Comparison of ENCODE assay signal across 17 cellular contexts in genomic region chr10:132940791-132941465, GRCh38. TPM values are rescaled to one million over a fixed set of nuclear protein-coding genes. Genes with fewer than 3 reads are reported as not detected.
DNase-seq lines count a peak whose midpoint lies in the region; ATAC-seq and TF ChIP-seq lines count a peak whose summit lies in the region.
"Had no signal": no experiment of that assay in that cellular context is flagged by ENCODE, and none has a peak within 500 bp of the region (broad histone marks: within the 10 kb centered on the region; RNA-seq: fewer than 3 reads in every experiment).

No MANE protein-coding gene starts in this region.

- ATAC-seq in GM19463 (IDR thresholded peaks at IDR 0.05; ENCODE audit: unreplicated experiment) (peak; percentile 14), HG03025 (IDR thresholded peaks at IDR 0.05; ENCODE audit: low FRiP score, unreplicated experiment) (no peak), GM19324 (IDR thresholded peaks at IDR 0.05; ENCODE audit: low FRiP score, unreplicated experiment) (no peak)
- ATAC-seq in activated T-helper 17 cell treated with anti-CD3 and anti-CD28 coated beads, Interleukin-2, amount 50 U/mL, for 72 hours (replicated peaks), result peak; percentile 58

- H3K9me3 ChIP-seq in BLaER1 treated with 17β-estradiol and CSF1 and Interleukin-3, amounts not matched to agents 10 nM and 100 nM (replicated peaks in 1 of 11), result no peaks in the 10 kb centered on the region
- H3K9me3 ChIP-seq: uterus had no signal

- no peak overlapping the region for H3K27ac ChIP-seq in BLaER1 treated with 17β-estradiol and CSF1 and Interleukin-3, amounts not matched to agents 10 nM and 100 nM
- H3K27ac ChIP-seq: HL-60, RWPE1, uterus had no signal

- TF ChIP-seq CTCF in neural crest cell (conservative IDR thresholded peaks at IDR 0.05), result no peak
- TF ChIP-seq CTCF in lower leg skin (IDR thresholded peaks at IDR 0.05), result no peak

- H3K4me3 ChIP-seq in BLaER1 treated with 17β-estradiol and CSF1 and Interleukin-3, amounts not matched to agents 10 nM and 100 nM, result no peak overlapping the region; a peak in 1 of 20 replicates
- no peak overlapping the region for H3K4me3 ChIP-seq in lower leg skin (ENCODE audit: low read depth, poor library complexity, severe bottlenecking)
- H3K4me3 ChIP-seq: uterus had no signal

- TF ChIP-seq POLR2A in lower leg skin (IDR thresholded peaks at IDR 0.05), result no peak

- 88 to 89% methylated on average over 27 to 28 of the region's 28 CpGs for WGBS in lower leg skin, 2 donors

- H3K36me3 ChIP-seq in BLaER1 treated with 17β-estradiol and CSF1 and Interleukin-3, amounts not matched to agents 10 nM and 100 nM, result no peaks in the 10 kb centered on the region
- H3K36me3 ChIP-seq: uterus had no signal

- H3K4me1 ChIP-seq in BLaER1 treated with 17β-estradiol and CSF1 and Interleukin-3, amounts not matched to agents 10 nM and 100 nM, result peaks cover 15 to 55% (median 47%) of the 10 kb centered on the region in 10 experiments
- H3K4me1 ChIP-seq: uterus had no signal

- H3K27me3 Mint-ChIP-seq in activated T-helper 17 cell treated with anti-CD3 and anti-CD28 coated beads, Interleukin-2, amount 50 U/mL, for 72 hours, result peaks cover 42% of the 10 kb centered on the region
- H3K27me3 Mint-ChIP-seq in neural crest cell (ENCODE audit: low read depth), result peaks cover 27% of the 10 kb centered on the region

- DNase-seq in neural crest cell (ENCODE audit: low read depth, low spot score), result no peak
- no peak for DNase-seq in lower leg skin (ENCODE audit: low spot score in 2 of 2)
- DNase-seq in NCI-H510A treated with DMSO at 0.1 percent for 48 hours (lab: John Stamatoyannopoulos, UW), result no peak
- DNase-seq: COR-L47, cortex of kidney, NCI-H2029, NCI-H446, uterus had no signal

- H3K9me3 Mint-ChIP-seq in activated T-helper 17 cell treated with anti-CD3 and anti-CD28 coated beads, Interleukin-2, amount 50 U/mL, for 72 hours, result no peaks in the 10 kb centered on the region
- no peaks in the 10 kb centered on the region for H3K9me3 Mint-ChIP-seq in neural crest cell
- H3K9me3 Mint-ChIP-seq: activated CD4-positive, alpha-beta T cell treated with anti-CD3 and anti-CD28 coated beads, Interleukin-2, amount 10 ng/mL, durations not matched to agents 24 days and 14 days had no signal

- H3K4me3 Mint-ChIP-seq in activated T-helper 17 cell treated with anti-CD3 and anti-CD28 coated beads, Interleukin-2, amount 50 U/mL, for 72 hours, result peak overlapping the region; percentile 26
- peak overlapping the region; percentile 79 for H3K4me3 Mint-ChIP-seq in neural crest cell
- H3K4me3 Mint-ChIP-seq: activated CD4-positive, alpha-beta T cell treated with anti-CD3 and anti-CD28 coated beads, Interleukin-2, amount 10 ng/mL, durations not matched to agents 24 days and 14 days had no signal

- peak overlapping the region; percentile 64 to 88 (median 78) for H3K4me2 ChIP-seq in BLaER1 treated with 17β-estradiol and CSF1 and Interleukin-3, amounts not matched to agents 10 nM and 100 nM

- H3K27me3 ChIP-seq in BLaER1 treated with 17β-estradiol and CSF1 and Interleukin-3, amounts not matched to agents 10 nM and 100 nM, result peaks cover 29 to 70% (median 64%) of the 10 kb centered on the region in 11 experiments
- H3K27me3 ChIP-seq: uterus had no signal

- H3K4me1 Mint-ChIP-seq in activated T-helper 17 cell treated with anti-CD3 and anti-CD28 coated beads, Interleukin-2, amount 50 U/mL, for 72 hours, result peaks cover 5% of the 10 kb centered on the region
- H3K4me1 Mint-ChIP-seq in neural crest cell, result peaks cover 5% of the 10 kb centered on the region

- no peaks in the 10 kb centered on the region for H3K36me3 Mint-ChIP-seq in activated T-helper 17 cell treated with anti-CD3 and anti-CD28 coated beads, Interleukin-2, amount 50 U/mL, for 72 hours (ENCODE audit: low read depth)
- no peaks in the 10 kb centered on the region for H3K36me3 Mint-ChIP-seq in neural crest cell (ENCODE audit: low read depth)

- H3K27ac Mint-ChIP-seq in activated T-helper 17 cell treated with anti-CD3 and anti-CD28 coated beads, Interleukin-2, amount 50 U/mL, for 72 hours, result no peak overlapping the region
- no peak overlapping the region for H3K27ac Mint-ChIP-seq in neural crest cell (ENCODE audit: unreplicated experiment)
- H3K27ac Mint-ChIP-seq: activated CD4-positive, alpha-beta T cell treated with anti-CD3 and anti-CD28 coated beads, Interleukin-2, amount 10 ng/mL, durations not matched to agents 24 days and 14 days had no signal

- peaks cover 0 to 40% (median 7%) of the 10 kb centered on the region in 11 experiments; a peak in 11 of 22 replicates for H4K20me1 ChIP-seq in BLaER1 treated with 17β-estradiol and CSF1 and Interleukin-3, amounts not matched to agents 10 nM and 100 nM

- peak overlapping the region in 4 of 11 experiments; percentile 2 to 25 (median 14); a peak in 3 of 22 replicates for H3K9ac ChIP-seq in BLaER1 treated with 17β-estradiol and CSF1 and Interleukin-3, amounts not matched to agents 10 nM and 100 nM

- intact Hi-C loops in lower leg skin (cut with DNase I; ENCODE audit: low total_unique reads), result no loop called here

RNA-seq across cellular contexts. Expression of gene CFAP46, which starts 1.4 kb away (rescaled TPM):
- not detected for total RNA-seq in activated T-helper 17 cell treated with anti-CD3 and anti-CD28 coated beads, Interleukin-2, amount 50 U/mL, for 72 hours
- total RNA-seq in neural crest cell (3.7 and 4.4 TPM in 2 replicates), lower leg skin (under 1 TPM in 2 of 4 donors, not detected in 2; 0.32 to 0.54 TPM)
- total RNA-seq: activated CD4-positive, alpha-beta T cell treated with anti-CD3 and anti-CD28 coated beads, Interleukin-2, amount 10 ng/mL, durations not matched to agents 24 days and 14 days; subcutaneous adipose tissue had no signal

Comparison
In these comparisons a context has a peak if more than half of its experiments do, and no peak if none do; other contexts are left out.
1. ATAC-seq: peak in GM19463 (single experiment) and activated T-helper 17 cell treated with anti-CD3 and anti-CD28 coated beads, Interleukin-2, amount 50 U/mL, for 72 hours (single experiment); none in HG03025 (single experiment) and GM19324 (single experiment).